9 cellular contexts compared by ENCODE assay signal in the genomic region with DNA sequence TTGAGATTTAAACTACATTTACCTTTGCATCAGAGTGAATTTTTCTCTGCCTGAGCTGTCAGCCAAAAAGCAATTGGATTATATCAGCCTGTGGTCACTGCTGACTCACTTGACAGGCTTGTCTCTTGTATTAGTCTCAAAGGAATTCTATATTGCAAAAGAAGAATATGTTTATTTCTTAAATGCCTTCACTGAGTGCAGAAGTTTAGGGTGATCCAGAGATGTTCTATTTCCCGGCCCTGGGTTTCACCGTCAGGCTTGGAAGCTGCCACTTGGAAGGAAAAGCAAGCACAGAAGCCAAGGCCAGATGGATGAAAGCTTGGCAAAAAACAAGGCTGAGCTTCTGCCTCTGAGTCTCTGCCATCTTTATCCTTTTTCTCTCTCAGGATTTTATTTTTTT.
DNase-seq lines count a peak whose midpoint lies in the region; ATAC-seq, FAIRE-seq and TF ChIP-seq lines count a peak whose summit lies in the region.
"Had no signal": no experiment of that assay in that cellular context is flagged by ENCODE, and none has a peak within 500 bp of the region (broad histone marks: within the 10 kb centered on the region; RNA-seq: fewer than 3 reads in every experiment).

No MANE protein-coding gene starts in this region.

- peaks cover 0 to 17% of the 10 kb centered on the region in 2 donors for H3K36me3 ChIP-seq in psoas muscle (ENCODE audit: insufficient read depth in 1 of 2, low read depth in 1 of 2)

- no peak for FAIRE-seq in GM12891 (lab: Jason Lieb, UNC)

- ATAC-seq in foreskin keratinocyte (peak; percentile 93), psoas muscle (peak; percentile 68 to 94 (median 84))

- no peak for TF ChIP-seq POLR2A in GM12891 (IDR thresholded peaks at IDR 0.05; ENCODE audit: low read depth, low read length)

- H3K4me1 ChIP-seq in foreskin keratinocyte (peaks cover 16% of the 10 kb centered on the region), psoas muscle (peaks cover 15% of the 10 kb centered on the region)

- H3K27ac ChIP-seq in foreskin keratinocyte: no peak overlapping the region
- no peak overlapping the region for H3K27ac ChIP-seq in psoas muscle

- WGBS in psoas muscle, 3 donors: 19 to 35% (median 20%) methylated on average over 2 of the region's 2 CpGs

- POLR2A ChIA-PET in HEK293T (lab: Yijun Ruan, JAX): no interaction called here

- CTCF ChIA-PET in HEK293T (lab: Yijun Ruan, JAX): no interaction called here

- no peaks in the 10 kb centered on the region for H3K9me3 ChIP-seq in psoas muscle

- H3K27me3 ChIP-seq in foreskin keratinocyte: peaks cover 2% of the 10 kb centered on the region
- no peaks in the 10 kb centered on the region for H3K27me3 ChIP-seq in psoas muscle (ENCODE audit: insufficient read depth in 3 of 3, low read length in 2 of 3)

- DNase-seq in EL (peak; percentile 89), SW480 (ENCODE audit: low spot score) (peak; percentile 28), foreskin keratinocyte (peak; percentile 51 to 78), psoas muscle (peak; percentile 49 to 75), HEK293T (ENCODE audit: extremely low spot score) (no peak), GM12891 (ENCODE audit: insufficient read length, low spot score) (no peak), LoVo (ENCODE audit: low spot score) (no peak), HT-29 (ENCODE audit: low spot score) (no peak)
- DNase-seq: T-helper 9 cell had no signal

- no peak overlapping the region for H3K4me3 ChIP-seq in psoas muscle

- intact Hi-C loops in psoas muscle (cut with DNase I): loop anchor here in 1 of 2 donors (5.0 kb wide), 1 partner anchor 234 kb away; a partner anchor contains a TSS

- TF ChIP-seq CTCF in foreskin keratinocyte (conservative IDR thresholded peaks at IDR 0.05) (no peak), psoas muscle (IDR thresholded peaks at IDR 0.05) (no peak)

TF ChIP-seq in HEK293T, 16 proteins besides CTCF, POLR2A, EP300 and RAD21:
- TF ChIP-seq HDGF (IDR thresholded peaks at IDR 0.05; ENCODE audit: borderline replicate concordance) (no peak), FOXA1 (IDR thresholded peaks at IDR 0.05) (no peak), ZNF384 (IDR thresholded peaks at IDR 0.05) (no peak), LEF1 (IDR thresholded peaks at IDR 0.05; ENCODE audit: borderline replicate concordance) (no peak), FOXK2 (IDR thresholded peaks at IDR 0.05) (no peak), CTBP1 (IDR thresholded peaks at IDR 0.05; ENCODE audit: borderline replicate concordance) (no peak), SP1 (IDR thresholded peaks at IDR 0.05) (no peak), NFRKB (IDR thresholded peaks at IDR 0.05) (no peak), SUZ12 (IDR thresholded peaks at IDR 0.05) (no peak), TARDBP (IDR thresholded peaks at IDR 0.05) (no peak), FOXM1 (IDR thresholded peaks at IDR 0.05; ENCODE audit: borderline replicate concordance) (no peak), L3MBTL2 (conservative IDR thresholded peaks at IDR 0.05) (no peak)
- TF ChIP-seq, protein P1, sequence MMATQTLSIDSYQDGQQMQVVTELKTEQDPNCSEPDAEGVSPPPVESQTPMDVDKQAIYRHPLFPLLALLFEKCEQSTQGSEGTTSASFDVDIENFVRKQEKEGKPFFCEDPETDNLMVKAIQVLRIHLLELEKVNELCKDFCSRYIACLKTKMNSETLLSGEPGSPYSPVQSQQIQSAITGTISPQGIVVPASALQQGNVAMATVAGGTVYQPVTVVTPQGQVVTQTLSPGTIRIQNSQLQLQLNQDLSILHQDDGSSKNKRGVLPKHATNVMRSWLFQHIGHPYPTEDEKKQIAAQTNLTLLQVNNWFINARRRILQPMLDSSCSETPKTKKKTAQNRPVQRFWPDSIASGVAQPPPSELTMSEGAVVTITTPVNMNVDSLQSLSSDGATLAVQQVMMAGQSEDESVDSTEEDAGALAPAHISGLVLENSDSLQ (IDR thresholded peaks at IDR 0.05): no peak

TF ChIP-seq in GM12891, 5 proteins besides CTCF, POLR2A, EP300 and RAD21:
- TF ChIP-seq POU2F2 (IDR thresholded peaks at IDR 0.05; ENCODE audit: low read depth, low read length) (no peak), PAX5 (IDR thresholded peaks at IDR 0.05; ENCODE audit: insufficient read depth, low read length, severe bottlenecking) (no peak), POLR2AphosphoS5 (IDR thresholded peaks at IDR 0.05; ENCODE audit: low read depth, low read length) (no peak), SPI1 (IDR thresholded peaks at IDR 0.05; ENCODE audit: low read depth, low read length) (no peak), TAF1 (IDR thresholded peaks at IDR 0.05; ENCODE audit: low read depth, low read length) (no peak)

Comparison
In these comparisons a context has a peak if more than half of its experiments do, and no peak if none do; other contexts are left out.
1. DNase-seq: peak in EL (single experiment), SW480 (single experiment), foreskin keratinocyte (2 of 2) and psoas muscle (2 of 2); none in HEK293T (single experiment), GM12891 (single experiment), LoVo (single experiment) and HT-29 (single experiment).